Comparison of ENCODE assay signal across 24 cellular contexts in genomic region chr2:10192392-10192791, GRCh38.
DNase-seq lines count a peak whose midpoint lies in the region; ATAC-seq, FAIRE-seq and TF ChIP-seq lines count a peak whose summit lies in the region.
"Had no signal": no experiment of that assay in that cellular context is flagged by ENCODE, and none has a peak within 500 bp of the region (broad histone marks: within the 10 kb centered on the region; RNA-seq: fewer than 3 reads in every experiment).

No MANE protein-coding gene starts in this region.

- no peak for DNase-seq in activated CD4-positive, alpha-beta T cell treated with anti-CD3 and anti-CD28 coated beads, Interleukin-2, amount 10 ng/mL, durations not matched to agents 7 days and 5 days
- DNase-seq in activated CD4-positive, alpha-beta T cell treated with anti-CD3 and anti-CD28 coated beads, Interleukin-2, amount 50 U/mL, for 4 hours, result no peak
- DNase-seq in central memory CD8-positive, alpha-beta T cell (ENCODE audit: low spot score in 2 of 2), result no peak
- DNase-seq in spleen (peak; percentile 52), urothelium cell line (ENCODE audit: low spot score) (no peak)
- DNase-seq: 8988T; ACHN; AML-193; BE2C; Caco-2; CD4-positive, CD25-positive, alpha-beta regulatory T cell; CD8-positive, alpha-beta T cell; DMS153; DMS79; EL; GDM1; H9 had no signal

- no peak for TF ChIP-seq CTCF in spleen (IDR thresholded peaks at IDR 0.05 in 8 of 11, conservative IDR thresholded peaks at IDR 0.05 in 3 of 11)

- no peaks in the 10 kb centered on the region for H3K4me1 Mint-ChIP-seq in activated CD4-positive, alpha-beta T cell treated with anti-CD3 and anti-CD28 coated beads, Interleukin-2, amount 10 ng/mL, durations not matched to agents 7 days and 5 days
- no peaks in the 10 kb centered on the region for H3K4me1 Mint-ChIP-seq in central memory CD8-positive, alpha-beta T cell
- H3K4me1 Mint-ChIP-seq: GM23338, H9 had no signal

- WGBS in spleen, 5 donors, result 69 to 75% (median 72%) methylated on average over 7 of the region's 7 CpGs; no CpG with 5 or more reads in 1 of the 5 donors

- H3K9me3 Mint-ChIP-seq in activated CD4-positive, alpha-beta T cell treated with anti-CD3 and anti-CD28 coated beads, Interleukin-2, amount 10 ng/mL, durations not matched to agents 7 days and 5 days, result no peaks in the 10 kb centered on the region
- H3K9me3 Mint-ChIP-seq in central memory CD8-positive, alpha-beta T cell, result peaks cover 12% of the 10 kb centered on the region

- peaks cover 16% of the 10 kb centered on the region for H3K36me3 Mint-ChIP-seq in activated CD4-positive, alpha-beta T cell treated with anti-CD3 and anti-CD28 coated beads, Interleukin-2, amount 10 ng/mL, durations not matched to agents 7 days and 5 days (ENCODE audit: low read depth)
- peaks cover 5% of the 10 kb centered on the region for H3K36me3 Mint-ChIP-seq in central memory CD8-positive, alpha-beta T cell (ENCODE audit: insufficient read depth)
- H3K36me3 Mint-ChIP-seq: CD4-positive, CD25-positive, alpha-beta regulatory T cell; CD8-positive, alpha-beta T cell had no signal

- no peaks in the 10 kb centered on the region for H3K27me3 ChIP-seq in spleen (replicated peaks in 1 of 7)
- H3K27me3 ChIP-seq: BE2C had no signal

- POLR2A ChIA-PET in activated CD4-positive, alpha-beta T cell treated with anti-CD3 and anti-CD28 coated beads, Interleukin-2, amount 10 ng/mL, durations not matched to agents 7 days and 5 days (lab: Charles Lee), result no interaction called here

- no peak for ATAC-seq in central memory CD8-positive, alpha-beta T cell (replicated peaks; ENCODE audit: extremely low read depth, poor library complexity, severe bottlenecking)
- ATAC-seq in GM19395 (IDR thresholded peaks at IDR 0.05; ENCODE audit: unreplicated experiment), result no peak
- ATAC-seq: A549; CD8-positive, alpha-beta T cell; GM12878; GM23338; HCT116 had no signal

- H3K4me3 Mint-ChIP-seq in activated CD4-positive, alpha-beta T cell treated with anti-CD3 and anti-CD28 coated beads, Interleukin-2, amount 10 ng/mL, durations not matched to agents 7 days and 5 days, result no peak overlapping the region
- no peak overlapping the region for H3K4me3 Mint-ChIP-seq in central memory CD8-positive, alpha-beta T cell
- H3K4me3 Mint-ChIP-seq: CD4-positive, CD25-positive, alpha-beta regulatory T cell; CD8-positive, alpha-beta T cell; GM23338; H9 had no signal

- H3K27ac ChIP-seq in spleen, result no peak overlapping the region
- H3K27ac ChIP-seq: A549, C4-2B had no signal

- FAIRE-seq in urothelium cell line (lab: Jason Lieb, UNC), result no peak
- FAIRE-seq: A549, GM12878, GM19239 had no signal

- peak overlapping the region; percentile 36 for H3K27ac Mint-ChIP-seq in activated CD4-positive, alpha-beta T cell treated with anti-CD3 and anti-CD28 coated beads, Interleukin-2, amount 10 ng/mL, durations not matched to agents 7 days and 5 days
- peak overlapping the region; percentile 59 for H3K27ac Mint-ChIP-seq in central memory CD8-positive, alpha-beta T cell (ENCODE audit: low read depth)
- H3K27ac Mint-ChIP-seq: CD4-positive, CD25-positive, alpha-beta regulatory T cell; CD8-positive, alpha-beta T cell; GM23338 had no signal

- intact Hi-C loops in spleen (cut with DNase I; ENCODE audit: low total_unique reads), result no loop called here

- peaks cover 0 to 27% (median 0%) of the 10 kb centered on the region in 6 donors for H3K36me3 ChIP-seq in spleen
- H3K36me3 ChIP-seq: BE2C had no signal

- no peak for TF ChIP-seq POLR2A in spleen (IDR thresholded peaks at IDR 0.05)

- no peaks in the 10 kb centered on the region for H3K27me3 Mint-ChIP-seq in activated CD4-positive, alpha-beta T cell treated with anti-CD3 and anti-CD28 coated beads, Interleukin-2, amount 10 ng/mL, durations not matched to agents 7 days and 5 days
- H3K27me3 Mint-ChIP-seq in central memory CD8-positive, alpha-beta T cell, result no peaks in the 10 kb centered on the region
- H3K27me3 Mint-ChIP-seq: CD4-positive, CD25-positive, alpha-beta regulatory T cell had no signal

- H3K4me3 ChIP-seq in spleen, result no peak overlapping the region
- H3K4me3 ChIP-seq: A549, GM12878, GM23338 had no signal

- CTCF ChIA-PET in activated CD4-positive, alpha-beta T cell treated with anti-CD3 and anti-CD28 coated beads, Interleukin-2, amount 10 ng/mL, durations not matched to agents 7 days and 5 days (lab: Charles Lee), result no interaction called here

- H3K4me1 ChIP-seq in spleen, result no peaks in the 10 kb centered on the region
- H3K4me1 ChIP-seq: A549, BE2C, Caco-2 had no signal

- H3K9me3 ChIP-seq in spleen, result no peaks in the 10 kb centered on the region
- H3K9me3 ChIP-seq: A549, BE2C had no signal
